In genomic region chr11:124674571-124674970, GRCh38 we compare ENCODE assay signal across 11 cellular contexts. TPM values are rescaled to one million over a fixed set of nuclear protein-coding genes. Genes with fewer than 3 reads are reported as not detected.
DNase-seq lines count a peak whose midpoint lies in the region; ATAC-seq, FAIRE-seq and TF ChIP-seq lines count a peak whose summit lies in the region.
"Had no signal": no experiment of that assay in that cellular context is flagged by ENCODE, and none has a peak within 500 bp of the region (broad histone marks: within the 10 kb centered on the region; RNA-seq: fewer than 3 reads in every experiment).

No MANE protein-coding gene starts in this region.

- H3K9me3 Mint-ChIP-seq in astrocyte (ENCODE audit: unreplicated experiment) = no peaks in the 10 kb centered on the region

- no peak overlapping the region for H3K23ac ChIP-seq in mesendoderm (ENCODE audit: low read length)

- intact Hi-C loops in heart left ventricle (cut with DNase I) = loop anchor here in 5 of 10 donors (2.0 to 5.0 kb wide), 4 partner anchors 44 to 123 kb away; partner anchors contain the start of gene ESAM (in 1 of the 5)
- intact Hi-C loops in Right ventricle myocardium inferior (cut with DNase I) = loop anchor here (1.0 kb wide), 1 partner anchor 88 kb away; the partner anchor contains the start of gene ESAM

- no peak overlapping the region for H2BK15ac ChIP-seq in mesendoderm (replicated peaks; ENCODE audit: low read depth)

- TF ChIP-seq EP300 in upper lobe of left lung (IDR thresholded peaks at IDR 0.05) = no peak

- H2AK5ac ChIP-seq in mesendoderm (ENCODE audit: low read length) = no peak overlapping the region

- H4K20me1 ChIP-seq in astrocyte (ENCODE audit: insufficient read depth, low read length) = no peaks in the 10 kb centered on the region

- no peak for ATAC-seq in heart left ventricle
- ATAC-seq in Right ventricle myocardium inferior = no peak
- ATAC-seq in upper lobe of left lung (ENCODE audit: low FRiP score in 2 of 2) = no peak

- no peaks in the 10 kb centered on the region for H3K36me3 ChIP-seq in heart left ventricle
- H3K36me3 ChIP-seq in astrocyte (ENCODE audit: insufficient read depth, low read length) = no peaks in the 10 kb centered on the region
- no peaks in the 10 kb centered on the region for H3K36me3 ChIP-seq in mesendoderm (ENCODE audit: control insufficient read depth, insufficient read depth, low read length)
- H3K36me3 ChIP-seq in upper lobe of left lung = no peaks in the 10 kb centered on the region

- DNase-seq in heart left ventricle (no peak), Right ventricle myocardium inferior (ENCODE audit: missing footprints) (no peak), astrocyte (ENCODE audit: low read depth) (no peak), mesendoderm (no peak), upper lobe of left lung (no peak), SIG-M5 treated with dmso at 0.1 percent for 504 hours (lab: John Stamatoyannopoulos, UW; ENCODE audit: unreplicated experiment) (no peak), Ammon's horn (ENCODE audit: low spot score) (no peak), NCI-H82 (lab: John Stamatoyannopoulos, UW) (no peak)
- DNase-seq: hippocampal formation, SW 1271 had no signal

- peak overlapping the region; percentile 90 for H3K56ac ChIP-seq in mesendoderm (ENCODE audit: low read length)

- H3K4ac ChIP-seq in mesendoderm (ENCODE audit: low read depth, low read length) = no peak overlapping the region

- H3K27ac ChIP-seq in heart left ventricle (peak overlapping the region in 9 of 12 donors; percentile 77 to 93 (median 88)), astrocyte (ENCODE audit: low read depth, low read length) (peak overlapping the region; percentile 81), mesendoderm (ENCODE audit: low read depth, low read length) (no peak overlapping the region), upper lobe of left lung (peak overlapping the region; percentile 88 to 93 (median 91))

- H2BK120ac ChIP-seq in mesendoderm (ENCODE audit: low read depth, low read length) = no peak overlapping the region

- H3K4me1 ChIP-seq in heart left ventricle = peaks cover 0 to 43% (median 26%) of the 10 kb centered on the region in 12 donors
- peaks cover 5% of the 10 kb centered on the region for H3K4me1 ChIP-seq in astrocyte (ENCODE audit: insufficient read depth, low read length)
- H3K4me1 ChIP-seq in mesendoderm (ENCODE audit: control insufficient read depth, low read depth, low read length) = no peaks in the 10 kb centered on the region
- peaks cover 26 to 44% (median 34%) of the 10 kb centered on the region in 4 donors for H3K4me1 ChIP-seq in upper lobe of left lung

- H4K8ac ChIP-seq in mesendoderm (ENCODE audit: low read depth, low read length) = peak overlapping the region; percentile 6

- no peak overlapping the region for H3K18ac ChIP-seq in mesendoderm (ENCODE audit: low read length)

- H3K79me2 ChIP-seq in astrocyte (ENCODE audit: insufficient read depth, low read length) (no peaks in the 10 kb centered on the region), mesendoderm (ENCODE audit: control insufficient read depth, insufficient read depth, low read length) (no peaks in the 10 kb centered on the region)

- peak overlapping the region; percentile 82 for H2AFZ ChIP-seq in astrocyte (ENCODE audit: low read depth, low read length)

- H3K27me3 ChIP-seq in heart left ventricle (no peaks in the 10 kb centered on the region), astrocyte (ENCODE audit: insufficient read depth, low read length) (no peaks in the 10 kb centered on the region), mesendoderm (ENCODE audit: insufficient read depth, low read length, poor library complexity) (peaks cover 5% of the 10 kb centered on the region), upper lobe of left lung (no peaks in the 10 kb centered on the region)

- TF ChIP-seq CTCF in heart left ventricle (IDR thresholded peaks at IDR 0.05) (no peak), astrocyte (IDR thresholded peaks at IDR 0.05; ENCODE audit: insufficient read depth, low read depth, low read length) (no peak), upper lobe of left lung (IDR thresholded peaks at IDR 0.05) (no peak)

- H3K36me3 Mint-ChIP-seq in astrocyte (ENCODE audit: low read depth, unreplicated experiment) = no peaks in the 10 kb centered on the region

- peak overlapping the region; percentile 98 for H3K27ac Mint-ChIP-seq in astrocyte (ENCODE audit: unreplicated experiment)

- H3K9me3 ChIP-seq in heart left ventricle (no peaks in the 10 kb centered on the region), astrocyte (ENCODE audit: insufficient read depth, low read depth, low read length) (no peaks in the 10 kb centered on the region), upper lobe of left lung (no peaks in the 10 kb centered on the region)

- H3K4me3 Mint-ChIP-seq in astrocyte (ENCODE audit: unreplicated experiment) = peak overlapping the region; percentile 90

- H4K5ac ChIP-seq in mesendoderm (ENCODE audit: low read length) = no peak overlapping the region

- no peak for FAIRE-seq in astrocyte (lab: Jason Lieb, UNC)
- FAIRE-seq: G401.6 had no signal

- H3K27me3 Mint-ChIP-seq in astrocyte (ENCODE audit: low read depth, unreplicated experiment) = no peaks in the 10 kb centered on the region

- no peaks in the 10 kb centered on the region for H3K79me1 ChIP-seq in mesendoderm (ENCODE audit: low read length)

- H3K4me3 ChIP-seq in heart left ventricle = peak overlapping the region in 9 of 12 donors; percentile 65 to 85 (median 79)
- peak overlapping the region; percentile 67 for H3K4me3 ChIP-seq in astrocyte (ENCODE audit: insufficient read depth, low read depth, low read length)
- peak overlapping the region; percentile 85 for H3K4me3 ChIP-seq in mesendoderm (ENCODE audit: low read length)
- peak overlapping the region in 3 of 4 donors; percentile 54 to 85 (median 72) for H3K4me3 ChIP-seq in upper lobe of left lung

- H3K4me1 Mint-ChIP-seq in astrocyte (ENCODE audit: low read depth, unreplicated experiment) = peaks cover 8% of the 10 kb centered on the region

- H3K9ac ChIP-seq in astrocyte (ENCODE audit: low read length) = peak overlapping the region; percentile 84
- peak overlapping the region; percentile 67 for H3K9ac ChIP-seq in mesendoderm (ENCODE audit: low read length)

- H3K4me2 ChIP-seq in astrocyte (ENCODE audit: low read length) (peak overlapping the region; percentile 95), mesendoderm (ENCODE audit: low read length) (peak overlapping the region; percentile 66)

- TF ChIP-seq POLR2A in heart left ventricle (IDR thresholded peaks at IDR 0.05) = no peak
- no peak for TF ChIP-seq POLR2A in upper lobe of left lung (IDR thresholded peaks at IDR 0.05)

- WGBS in heart left ventricle, 4 donors = 88 to 97% (median 91%) methylated on average over 5 of the region's 5 CpGs
- no CpG with 5 or more reads among the region's 5 CpGs for WGBS in mesendoderm (ENCODE audit: extremely low coverage, insufficient coverage, low lambda C conversion rate)
- WGBS in upper lobe of left lung, 2 donors = 67 to 72% methylated on average over 5 of the region's 5 CpGs

- H2BK5ac ChIP-seq in mesendoderm (ENCODE audit: low read length) = no peak overlapping the region

RNA-seq across cellular contexts. Expression of gene SPA17, which starts 0.9 kb away (rescaled TPM):
- total RNA-seq in heart left ventricle (1 to 10 TPM; 1.3 to 4.4 (median 2.8) TPM), Right ventricle myocardium inferior (2.6 TPM), astrocyte (5.0 and 6.2 TPM in 2 replicates), upper lobe of left lung (10 to 100 TPM in 2 of 6 donors, 1 to 10 TPM in 4; 3.6 to 28.0 (median 7.6) TPM)
- 1 to 10 TPM; 3.3 to 5.6 TPM for polyA plus RNA-seq in heart left ventricle
- polyA plus RNA-seq in mesendoderm (2013, experiment 1 of 2) = 7.0 TPM
- polyA plus RNA-seq in mesendoderm (2013, experiment 2 of 2) = 6.7 TPM

RNA-seq across cellular contexts. Expression of gene SIAE, which starts 1.0 kb away (rescaled TPM):
- total RNA-seq in heart left ventricle (10 to 100 TPM; 36.7 to 87.8 (median 60.1) TPM), Right ventricle myocardium inferior (83.1 TPM), astrocyte (15.4 and 18.5 TPM in 2 replicates), upper lobe of left lung (10 to 100 TPM; 21.6 to 42.7 (median 29.3) TPM)
- 10 to 100 TPM; 24.2 to 43.1 TPM for polyA plus RNA-seq in heart left ventricle
- 0.63 TPM for polyA plus RNA-seq in mesendoderm (2013, experiment 1 of 2)
- 0.73 TPM for polyA plus RNA-seq in mesendoderm (2013, experiment 2 of 2)

RNA-seq across cellular contexts. Expression of gene TBRG1, which starts 51.9 kb away (rescaled TPM):
- total RNA-seq in heart left ventricle = 10 to 100 TPM; 13.9 to 24.9 (median 19.8) TPM
- 10 to 100 TPM; 12.0 to 27.2 TPM for polyA plus RNA-seq in heart left ventricle
- total RNA-seq in Right ventricle myocardium inferior = 21.0 TPM
- 34.6 and 36.8 TPM in 2 replicates for total RNA-seq in astrocyte
- polyA plus RNA-seq in mesendoderm (2013, experiment 1 of 2) = 26.8 TPM
- 26.2 TPM for polyA plus RNA-seq in mesendoderm (2013, experiment 2 of 2)
- total RNA-seq in upper lobe of left lung = 10 to 100 TPM; 42.3 to 66.6 (median 47.1) TPM
